ENCODE assay signal across 1 cellular context in genomic region chr16:56252835-56253234, GRCh38.
TF ChIP-seq lines count a peak whose summit lies in the region.

No MANE protein-coding gene starts in this region.

TF ChIP-seq in IMR-90, 13 proteins besides CTCF, POLR2A, EP300 and RAD21:
- no peak for TF ChIP-seq FOS (IDR thresholded peaks at IDR 0.05; ENCODE audit: low read depth, low read length)
- TF ChIP-seq MXI1 (IDR thresholded peaks at IDR 0.05; ENCODE audit: borderline replicate concordance, low read depth, low read length) = no peak
- TF ChIP-seq NFE2L2 (IDR thresholded peaks at IDR 0.05; ENCODE audit: low read depth, low read length) = no peak
- TF ChIP-seq RCOR1 (IDR thresholded peaks at IDR 0.05; ENCODE audit: insufficient replicate concordance, low read length) = no peak
- no peak for TF ChIP-seq CEBPB (IDR thresholded peaks at IDR 0.05; ENCODE audit: low read depth, low read length)
- TF ChIP-seq CHD1 (IDR thresholded peaks at IDR 0.05; ENCODE audit: low read depth, low read length) = no peak
- TF ChIP-seq BHLHE40 (IDR thresholded peaks at IDR 0.05; ENCODE audit: low read depth, low read length) = no peak
- no peak for TF ChIP-seq MAFK (IDR thresholded peaks at IDR 0.05; ENCODE audit: low read depth, low read length)
- no peak for TF ChIP-seq ELK1 (IDR thresholded peaks at IDR 0.05; ENCODE audit: borderline replicate concordance, low read depth, low read length)
TF ChIP-seq in IMR-90: peak in this region for 0.
